In the genomic region with DNA sequence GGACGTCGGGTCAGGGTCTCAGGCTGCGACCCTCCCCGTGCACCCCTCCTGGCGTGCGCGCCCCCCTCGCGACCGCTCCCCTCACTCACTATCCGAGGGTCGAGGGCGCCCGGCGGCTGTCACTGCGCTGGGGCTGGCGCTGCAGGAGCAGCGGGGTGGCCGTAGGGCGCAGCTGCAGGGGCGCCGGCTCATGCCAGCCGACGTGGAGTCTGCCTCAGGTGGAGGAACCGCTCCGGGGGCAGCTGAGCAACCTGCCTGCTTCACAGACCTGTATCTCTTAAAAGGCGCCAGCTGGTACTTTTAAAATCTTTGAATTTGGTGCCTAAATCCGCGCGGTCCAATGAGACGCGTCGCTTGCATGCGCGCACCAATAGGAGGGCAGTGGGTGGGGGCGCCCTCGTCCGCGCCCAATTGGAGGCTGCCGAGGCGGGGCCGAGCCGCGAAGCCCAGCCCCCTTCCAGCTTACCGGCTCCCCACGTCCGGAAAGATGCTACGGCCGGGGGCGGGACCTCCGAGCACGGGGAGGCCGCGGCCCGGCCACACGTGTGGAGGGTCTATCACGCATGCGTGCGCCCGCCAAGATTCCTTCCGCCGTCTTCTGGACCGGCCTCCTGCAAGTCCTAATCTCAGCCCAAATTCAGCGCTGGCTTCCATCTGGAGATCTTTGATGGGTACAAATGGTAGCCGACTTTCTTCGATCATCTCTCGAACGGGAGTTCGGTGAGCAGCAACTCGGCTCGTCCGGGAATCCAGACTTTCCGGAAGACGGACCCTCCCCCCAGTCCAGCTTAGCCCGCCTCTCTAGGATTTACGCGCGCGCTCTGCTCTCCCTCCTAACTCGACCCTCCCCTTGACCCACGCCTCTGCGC, we compare ENCODE assay signal across 8 cellular contexts. TPM values are rescaled to one million over a fixed set of nuclear protein-coding genes. Genes with fewer than 3 reads are reported as not detected.
A peak's percentile ranks its signal among the peaks of the same experiment; 100 is the strongest.
DNase-seq lines count a peak whose midpoint lies in the region; ATAC-seq and TF ChIP-seq lines count a peak whose summit lies in the region.

A gene with protein sequence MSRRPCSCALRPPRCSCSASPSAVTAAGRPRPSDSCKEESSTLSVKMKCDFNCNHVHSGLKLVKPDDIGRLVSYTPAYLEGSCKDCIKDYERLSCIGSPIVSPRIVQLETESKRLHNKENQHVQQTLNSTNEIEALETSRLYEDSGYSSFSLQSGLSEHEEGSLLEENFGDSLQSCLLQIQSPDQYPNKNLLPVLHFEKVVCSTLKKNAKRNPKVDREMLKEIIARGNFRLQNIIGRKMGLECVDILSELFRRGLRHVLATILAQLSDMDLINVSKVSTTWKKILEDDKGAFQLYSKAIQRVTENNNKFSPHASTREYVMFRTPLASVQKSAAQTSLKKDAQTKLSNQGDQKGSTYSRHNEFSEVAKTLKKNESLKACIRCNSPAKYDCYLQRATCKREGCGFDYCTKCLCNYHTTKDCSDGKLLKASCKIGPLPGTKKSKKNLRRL (minus strand): TSS at position 274 of the 869 bp plus-strand sequence. CDS start 82 bp downstream, at position 192.

- H3K36me3 ChIP-seq in left ventricle myocardium inferior, result peaks cover 4% of the 10 kb centered on the region
- H3K36me3 ChIP-seq in urinary bladder (ENCODE audit: insufficient read depth), result no peaks in the 10 kb centered on the region

- WGBS in urinary bladder, result under 1% methylated on average over 82 of the region's 82 CpGs

- peaks cover 30% of the 10 kb centered on the region for H3K4me1 ChIP-seq in left ventricle myocardium inferior
- no peaks in the 10 kb centered on the region for H3K4me1 ChIP-seq in urinary bladder (ENCODE audit: insufficient read depth)

- H3K27ac Mint-ChIP-seq in T-helper 17 cell (peak within 1 kb of the TSS; percentile 95), progenitor cell of endocrine pancreas (peak within 1 kb of the TSS; percentile 99)

- no peaks in the 10 kb centered on the region for H3K27me3 Mint-ChIP-seq in T-helper 17 cell
- H3K27me3 Mint-ChIP-seq in progenitor cell of endocrine pancreas, result no peaks in the 10 kb centered on the region

- peaks cover 42% of the 10 kb centered on the region for H3K4me1 Mint-ChIP-seq in T-helper 17 cell
- H3K4me1 Mint-ChIP-seq in progenitor cell of endocrine pancreas (ENCODE audit: low read depth), result peaks cover 28% of the 10 kb centered on the region

- TF ChIP-seq POLR2A in GM15510 (IDR thresholded peaks at IDR 0.05; ENCODE audit: borderline replicate concordance, extremely low read depth, insufficient read length), result peak; percentile 86

- intact Hi-C loops in left ventricle myocardium inferior (cut with micrococcal nuclease), result no loop called here

- peak; percentile 93 for DNase-seq in NCI-H1694 treated with DMSO at 0.1 percent for 48 hours (lab: John Stamatoyannopoulos, UW)
- peak; percentile 94 to 97 (median 96) for DNase-seq in T-helper 17 cell
- peak; percentile 67 to 98 (median 94) for DNase-seq in amygdala (lab: John Stamatoyannopoulos, UW)
- peak; percentile 98 for DNase-seq in left ventricle myocardium inferior
- peak; percentile 94 for DNase-seq in progenitor cell of endocrine pancreas (ENCODE audit: low spot score, unreplicated experiment)

- H3K27ac ChIP-seq in left ventricle myocardium inferior (replicated peaks) (peak within 1 kb of the TSS; percentile 97), urinary bladder (ENCODE audit: low read depth) (peak within 1 kb of the TSS; percentile 66)

- H3K4me3 ChIP-seq in left ventricle myocardium inferior (peak within 1 kb of the TSS; percentile 78), urinary bladder (ENCODE audit: low read depth, low read length) (peak within 1 kb of the TSS; percentile 68)

- H3K9me3 ChIP-seq in T-helper 17 cell (ENCODE audit: control insufficient read depth, low read length, poor library complexity, severe bottlenecking) (no peaks in the 10 kb centered on the region), left ventricle myocardium inferior (replicated peaks) (no peaks in the 10 kb centered on the region)

- H3K9me3 Mint-ChIP-seq in progenitor cell of endocrine pancreas (ENCODE audit: low read depth), result no peaks in the 10 kb centered on the region

- peaks cover 5% of the 10 kb centered on the region for H3K36me3 Mint-ChIP-seq in T-helper 17 cell (ENCODE audit: low read depth)
- H3K36me3 Mint-ChIP-seq in progenitor cell of endocrine pancreas (ENCODE audit: insufficient read depth), result peaks cover 4% of the 10 kb centered on the region

- no peaks in the 10 kb centered on the region for H3K27me3 ChIP-seq in left ventricle myocardium inferior (ENCODE audit: low read depth)

- TF ChIP-seq CTCF in left ventricle myocardium inferior (IDR thresholded peaks at IDR 0.05; ENCODE audit: borderline replicate concordance) (no peak), progenitor cell of endocrine pancreas (IDR thresholded peaks at IDR 0.05; ENCODE audit: unreplicated experiment) (no peak)

- peak; percentile 81 for ATAC-seq in HG02885 (IDR thresholded peaks at IDR 0.05; ENCODE audit: poor library complexity, unreplicated experiment)
- ATAC-seq in T-helper 17 cell, result peak; percentile 96

- peak within 1 kb of the TSS; percentile 97 for H3K4me3 Mint-ChIP-seq in T-helper 17 cell
- H3K4me3 Mint-ChIP-seq in progenitor cell of endocrine pancreas (ENCODE audit: low read depth), result peak within 1 kb of the TSS; percentile 100

RNA-seq across cellular contexts. Expression of the gene that starts here (rescaled TPM):
- total RNA-seq in T-helper 17 cell, result 1 to 10 TPM; 4.5 to 5.9 TPM
- 1.6 TPM for total RNA-seq in left ventricle myocardium inferior
- total RNA-seq in progenitor cell of endocrine pancreas, result 20.9 and 21.8 TPM in 2 replicates
- total RNA-seq in urinary bladder, result 24.1 TPM
- polyA plus RNA-seq in urinary bladder, result 3.3 TPM

Comparison
In these comparisons a context has a peak if more than half of its experiments do, and no peak if none do; other contexts are left out.
1. Peak in every context shown above with its lines: DNase-seq, ATAC-seq, H3K4me3 ChIP-seq and H3K27ac ChIP-seq.